ENCODE assay signal across 22 cellular contexts in the genomic region with DNA sequence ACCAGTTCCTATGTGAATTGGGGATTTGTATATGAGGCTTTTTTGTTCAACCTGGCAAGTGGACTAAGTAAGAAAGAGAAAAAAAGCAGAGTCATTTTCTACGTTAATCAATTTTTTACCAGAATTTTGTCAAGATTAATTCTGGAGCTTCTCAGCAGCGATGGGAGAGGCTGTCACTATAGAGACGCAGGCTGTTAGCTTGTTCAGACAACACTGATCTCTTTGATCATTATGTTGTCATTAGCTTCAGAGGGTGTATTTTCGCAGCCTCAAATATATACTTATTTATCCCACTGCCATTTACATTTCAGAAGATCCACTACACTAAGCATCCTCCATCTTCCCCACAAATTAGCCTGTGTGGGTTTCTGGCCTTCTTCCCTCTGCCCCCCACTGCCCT.
"Had no signal": no experiment of that assay in that cellular context is flagged by ENCODE, and none has a peak within 500 bp of the region (broad histone marks: within the 10 kb centered on the region; RNA-seq: fewer than 3 reads in every experiment).

No MANE protein-coding gene starts in this region.

- H3K27me3 ChIP-seq: foreskin keratinocyte, gastrocnemius medialis had no signal

- DNase-seq: cortex of kidney; dermis blood vessel endothelial cell; dorsolateral prefrontal cortex; effector CD4-positive, alpha-beta T cell; effector CD8-positive, alpha-beta T cell; effector memory CD4-positive, alpha-beta T cell; effector memory CD8-positive, alpha-beta T cell; endodermal cell; erythroblast; esophagus squamous epithelium; foreskin fibroblast; foreskin keratinocyte; foreskin melanocyte; gastrocnemius medialis; glutamatergic neuron; head of caudate nucleus; heart left ventricle; heart right ventricle had no signal

- H3K36me3 ChIP-seq: esophagus squamous epithelium, gastrocnemius medialis, gastroesophageal sphincter, heart left ventricle, heart right ventricle had no signal

- H3K4me1 ChIP-seq: esophagus squamous epithelium, foreskin keratinocyte, gastrocnemius medialis, gastroesophageal sphincter, heart left ventricle, heart right ventricle had no signal

- H3K9me3 ChIP-seq: esophagus squamous epithelium, gastrocnemius medialis, gastroesophageal sphincter, heart left ventricle, heart right ventricle had no signal

- H3K4me3 ChIP-seq: coronary artery, esophagus squamous epithelium, gastrocnemius medialis, gastroesophageal sphincter, heart left ventricle, heart right ventricle had no signal

- H3K27ac ChIP-seq: coronary artery, epithelial cell of prostate, esophagus squamous epithelium, foreskin keratinocyte, gastrocnemius medialis, gastroesophageal sphincter, heart left ventricle, heart right ventricle had no signal

- ATAC-seq: effector memory CD8-positive, alpha-beta T cell; esophagus mucosa; foreskin keratinocyte; gastrocnemius medialis; gastroesophageal sphincter; heart left ventricle; heart right ventricle had no signal
